ENCODE assay signal across 1 cellular context in the genomic region with DNA sequence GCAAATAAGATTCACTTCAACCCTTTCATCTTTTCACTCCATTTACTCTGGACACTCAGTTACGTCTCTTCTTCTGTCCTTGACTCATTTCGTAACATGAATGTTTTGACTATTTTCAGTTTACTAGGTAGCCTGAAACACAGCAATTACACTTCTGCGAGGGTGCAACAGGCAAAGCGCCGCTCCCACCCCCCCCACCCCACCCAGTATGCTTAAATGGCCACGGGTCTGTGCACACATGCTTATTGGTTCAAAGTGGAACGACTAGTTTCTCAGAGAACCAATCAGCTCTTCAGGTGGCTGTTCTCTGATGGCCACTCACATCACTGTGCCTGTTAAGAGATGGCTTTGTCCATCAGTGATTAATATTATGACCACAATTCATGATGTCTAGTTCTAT.
TF ChIP-seq lines count a peak whose summit lies in the region.

No MANE protein-coding gene starts in this region.

TF ChIP-seq in WTC11, 78 proteins besides CTCF, POLR2A, EP300 and RAD21 (continued from another document):
- TF ChIP-seq, protein P1, sequence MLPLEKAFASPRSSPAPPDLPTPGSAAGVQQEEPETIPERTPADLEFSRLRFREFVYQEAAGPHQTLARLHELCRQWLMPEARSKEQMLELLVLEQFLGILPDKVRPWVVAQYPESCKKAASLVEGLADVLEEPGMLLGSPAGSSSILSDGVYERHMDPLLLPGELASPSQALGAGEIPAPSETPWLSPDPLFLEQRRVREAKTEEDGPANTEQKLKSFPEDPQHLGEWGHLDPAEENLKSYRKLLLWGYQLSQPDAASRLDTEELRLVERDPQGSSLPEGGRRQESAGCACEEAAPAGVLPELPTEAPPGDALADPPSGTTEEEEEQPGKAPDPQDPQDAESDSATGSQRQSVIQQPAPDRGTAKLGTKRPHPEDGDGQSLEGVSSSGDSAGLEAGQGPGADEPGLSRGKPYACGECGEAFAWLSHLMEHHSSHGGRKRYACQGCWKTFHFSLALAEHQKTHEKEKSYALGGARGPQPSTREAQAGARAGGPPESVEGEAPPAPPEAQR (CRISPR knock-in tag; IDR thresholded peaks at IDR 0.05): no peak
- TF ChIP-seq TP53 (CRISPR knock-in tag; IDR thresholded peaks at IDR 0.05) (no peak), SP1 (CRISPR knock-in tag; conservative IDR thresholded peaks at IDR 0.05) (no peak), KAT7 (CRISPR knock-in tag; IDR thresholded peaks at IDR 0.05; ENCODE audit: borderline replicate concordance) (no peak)
- TF ChIP-seq, protein P2, sequence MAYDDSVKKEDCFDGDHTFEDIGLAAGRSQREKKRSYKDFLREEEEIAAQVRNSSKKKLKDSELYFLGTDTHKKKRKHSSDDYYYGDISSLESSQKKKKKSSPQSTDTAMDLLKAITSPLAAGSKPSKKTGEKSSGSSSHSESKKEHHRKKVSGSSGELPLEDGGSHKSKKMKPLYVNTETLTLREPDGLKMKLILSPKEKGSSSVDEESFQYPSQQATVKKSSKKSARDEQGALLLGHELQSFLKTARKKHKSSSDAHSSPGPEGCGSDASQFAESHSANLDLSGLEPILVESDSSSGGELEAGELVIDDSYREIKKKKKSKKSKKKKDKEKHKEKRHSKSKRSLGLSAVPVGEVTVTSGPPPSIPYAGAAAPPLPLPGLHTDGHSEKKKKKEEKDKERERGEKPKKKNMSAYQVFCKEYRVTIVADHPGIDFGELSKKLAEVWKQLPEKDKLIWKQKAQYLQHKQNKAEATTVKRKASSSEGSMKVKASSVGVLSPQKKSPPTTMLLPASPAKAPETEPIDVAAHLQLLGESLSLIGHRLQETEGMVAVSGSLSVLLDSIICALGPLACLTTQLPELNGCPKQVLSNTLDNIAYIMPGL (CRISPR knock-in tag; IDR thresholded peaks at IDR 0.05): no peak
